8 cellular contexts compared by ENCODE assay signal in the genomic region with DNA sequence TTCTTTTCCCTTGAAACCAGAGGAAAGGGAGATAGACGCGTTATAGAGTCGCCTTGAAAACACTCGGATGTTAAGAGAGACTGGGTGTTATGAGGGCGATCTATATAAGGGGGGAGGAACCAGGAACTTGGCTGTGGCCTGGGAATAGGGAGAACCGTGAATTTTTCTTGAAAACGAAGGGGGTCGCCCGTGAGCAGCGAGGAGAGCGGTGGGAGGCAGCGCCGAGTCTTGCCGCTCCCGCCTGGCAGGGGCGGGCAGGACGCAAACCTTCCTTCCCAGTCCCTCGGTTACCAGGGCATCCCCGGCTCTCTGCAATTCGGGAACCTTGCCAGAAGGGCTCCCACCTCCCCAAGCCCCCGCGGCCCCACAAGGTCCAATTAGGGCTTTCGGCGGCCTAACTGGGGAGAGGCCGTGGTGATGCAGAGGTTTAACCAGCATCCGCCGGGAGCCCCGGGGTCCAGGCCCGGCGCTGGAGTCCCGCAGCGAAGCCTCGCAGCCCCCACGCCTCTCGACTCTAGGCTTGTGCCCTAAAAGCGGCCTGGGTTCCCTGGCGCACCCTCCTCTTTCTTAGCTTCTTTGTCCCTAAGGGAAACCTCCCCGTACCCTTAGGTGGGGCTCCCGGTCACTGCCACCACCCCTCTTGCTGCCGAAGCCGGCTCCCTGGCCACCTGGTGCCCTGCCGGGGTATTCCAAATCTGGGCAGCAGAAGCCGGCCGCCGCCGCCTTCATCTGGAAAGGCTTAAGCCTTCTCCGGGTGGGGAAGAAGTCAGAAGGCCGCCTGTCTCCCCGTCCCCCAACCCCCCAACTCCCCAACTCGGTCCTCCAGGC. TPM values are rescaled to one million over a fixed set of nuclear protein-coding genes. Genes with fewer than 3 reads are reported as not detected.
DNase-seq lines count a peak whose midpoint lies in the region; ATAC-seq and TF ChIP-seq lines count a peak whose summit lies in the region.

No MANE protein-coding gene starts in this region.

- H3K4me3 Mint-ChIP-seq in nephron: no peak overlapping the region

- H3K27ac Mint-ChIP-seq in nephron: no peak overlapping the region

- H3K36me3 ChIP-seq in ES-I3 (ENCODE audit: insufficient read depth, low read length): no peaks in the 10 kb centered on the region

- TF ChIP-seq CTCF in WI38 (IDR thresholded peaks at IDR 0.05; ENCODE audit: low read depth, low read length) (0 out of 2 replicates have a peak, but pooled peaks have one; percentile 19), fibroblast of villous mesenchyme (IDR thresholded peaks at IDR 0.05; ENCODE audit: insufficient read depth, low read depth, low read length) (peak; percentile 31), nephron (IDR thresholded peaks at IDR 0.05; ENCODE audit: unreplicated experiment in 3 of 3) (peak; percentile 52 to 60 (median 57))

- peak overlapping the region; percentile 70; the same call in 1 of the 2 replicates for H3K9ac ChIP-seq in ES-I3 (ENCODE audit: low read depth, low read length)

- no peaks in the 10 kb centered on the region for H3K4me1 ChIP-seq in ES-I3 (ENCODE audit: insufficient read depth, low read length)

- no peak for ATAC-seq in esophagus mucosa
- ATAC-seq in GM21447 (IDR thresholded peaks at IDR 0.05; ENCODE audit: unreplicated experiment): no peak

- H3K4me1 Mint-ChIP-seq in nephron: peaks cover 14% of the 10 kb centered on the region

- DNase-seq in GOT3 (lab: John Stamatoyannopoulos, UW): peak; percentile 23
- peak; percentile 36 for DNase-seq in NCI-H128 (lab: John Stamatoyannopoulos, UW; ENCODE audit: unreplicated experiment)
- DNase-seq in fibroblast of villous mesenchyme (ENCODE audit: low read depth): peak; percentile 62

- H3K36me3 Mint-ChIP-seq in nephron (ENCODE audit: low read depth): no peaks in the 10 kb centered on the region

- peaks cover under 1% of the 10 kb centered on the region for H3K9me3 Mint-ChIP-seq in nephron

- H3K4me3 ChIP-seq in WI38 (ENCODE audit: low read depth, low read length) (peak overlapping the region; percentile 75), fibroblast of villous mesenchyme (ENCODE audit: low read depth, low read length) (peak overlapping the region; percentile 42)

- peaks cover 20% of the 10 kb centered on the region for H3K27me3 Mint-ChIP-seq in nephron (ENCODE audit: low read depth)

- H3K9me3 ChIP-seq in ES-I3 (ENCODE audit: control insufficient read depth, insufficient read depth, low read length): no peaks in the 10 kb centered on the region

RNA-seq across cellular contexts. Expression of gene FHOD3, which starts 0.7 kb away (rescaled TPM):
- total RNA-seq in fibroblast of villous mesenchyme (5.2 TPM in 2 replicates), esophagus mucosa (3.0 TPM)
